Comparison of ENCODE assay signal across 15 cellular contexts in the genomic region with DNA sequence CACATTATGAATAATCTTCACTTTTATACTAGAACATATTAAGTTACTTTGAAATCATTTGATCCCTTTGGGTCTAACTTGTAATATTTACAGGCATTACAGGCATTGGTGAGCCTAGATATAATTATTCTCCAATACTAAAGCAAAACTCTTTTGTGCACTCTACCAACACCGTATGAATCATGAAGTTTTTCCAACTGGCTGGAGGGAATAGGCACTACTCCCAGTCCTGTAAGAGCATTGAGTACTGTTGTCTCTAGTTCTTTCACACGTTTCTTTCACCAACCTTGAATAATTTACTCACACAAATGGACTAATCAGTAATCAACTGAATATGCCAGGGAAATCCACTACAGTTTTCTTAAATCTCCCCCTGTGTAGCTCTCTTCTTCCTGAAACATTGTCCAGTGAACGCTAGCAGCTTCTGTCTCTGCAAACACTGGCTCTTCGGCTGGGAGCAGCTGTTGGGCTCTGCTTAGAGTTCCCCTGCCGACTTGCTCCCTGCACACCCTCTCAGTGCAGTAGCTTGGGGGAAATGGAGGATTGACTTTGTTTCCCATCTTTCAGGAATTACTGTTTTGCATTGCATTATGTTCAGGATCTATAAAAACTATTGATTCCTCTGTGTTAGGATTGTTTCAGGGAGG.
DNase-seq lines count a peak whose midpoint lies in the region; ATAC-seq and TF ChIP-seq lines count a peak whose summit lies in the region.
"Had no signal": no experiment of that assay in that cellular context is flagged by ENCODE, and none has a peak within 500 bp of the region (broad histone marks: within the 10 kb centered on the region; RNA-seq: fewer than 3 reads in every experiment).

No MANE protein-coding gene starts in this region.

- in situ Hi-C loops in GM13977 (cut with MboI; ENCODE audit: low pct_unique_long_range_greater_than_20kb, low sequenced_read_pairs, unreplicated experiment): no loop called here

- H3K27me3 ChIP-seq in endocrine pancreas (ENCODE audit: control insufficient read depth, insufficient read depth, low read length): no peaks in the 10 kb centered on the region
- no peaks in the 10 kb centered on the region for H3K27me3 ChIP-seq in CD8-positive, alpha-beta T cell (ENCODE audit: insufficient read depth, low read length)

- peak overlapping the region; percentile 56 for H3K4me3 ChIP-seq in endocrine pancreas (ENCODE audit: control insufficient read depth, insufficient read depth, low read length)
- no peak overlapping the region for H3K4me3 ChIP-seq in CD8-positive, alpha-beta T cell (ENCODE audit: low read depth, low read length)
- H3K4me3 ChIP-seq: prostate gland had no signal

- POLR2A ChIA-PET in CD8-positive, alpha-beta T cell (lab: Charles Lee): no interaction called here

- no peaks in the 10 kb centered on the region for H3K9me3 Mint-ChIP-seq in CD8-positive, alpha-beta T cell

- H3K9me3 ChIP-seq in endocrine pancreas (ENCODE audit: control insufficient read depth, low read length): no peaks in the 10 kb centered on the region
- H3K9me3 ChIP-seq in CD8-positive, alpha-beta T cell (ENCODE audit: low read length): no peaks in the 10 kb centered on the region
- H3K9me3 ChIP-seq: Caco-2, prostate gland had no signal

- TF ChIP-seq CTCF in CD8-positive, alpha-beta T cell (IDR thresholded peaks at IDR 0.05): no peak
- no peak for TF ChIP-seq CTCF in GM13977 (IDR thresholded peaks at IDR 0.05; ENCODE audit: extremely low read depth, insufficient read depth, missing control alignments)

- no peaks in the 10 kb centered on the region for H3K27me3 Mint-ChIP-seq in CD8-positive, alpha-beta T cell (ENCODE audit: low read depth)
- H3K27me3 Mint-ChIP-seq: activated naive CD8-positive, alpha-beta T cell treated with anti-CD3 and anti-CD28 coated beads for 36 hours had no signal

- H3K9ac ChIP-seq in endocrine pancreas (ENCODE audit: control insufficient read depth, insufficient read depth, low read length): peak overlapping the region; percentile 51

- no peak for ATAC-seq in CD8-positive, alpha-beta T cell
- ATAC-seq in GM21360 (IDR thresholded peaks at IDR 0.05; ENCODE audit: unreplicated experiment): no peak
- ATAC-seq: HCT116 had no signal

- no peaks in the 10 kb centered on the region for H3K36me3 Mint-ChIP-seq in CD8-positive, alpha-beta T cell
- H3K36me3 Mint-ChIP-seq: activated naive CD8-positive, alpha-beta T cell treated with anti-CD3 and anti-CD28 coated beads for 36 hours had no signal

- H3K4me1 ChIP-seq in endocrine pancreas (ENCODE audit: control insufficient read depth, insufficient read depth, low read length): no peaks in the 10 kb centered on the region
- no peaks in the 10 kb centered on the region for H3K4me1 ChIP-seq in CD8-positive, alpha-beta T cell (ENCODE audit: insufficient read depth, low read length)
- H3K4me1 ChIP-seq: Caco-2, prostate gland had no signal

- no peak overlapping the region for H3K27ac ChIP-seq in CD8-positive, alpha-beta T cell (ENCODE audit: low read depth, low read length)
- H3K27ac ChIP-seq: prostate gland had no signal

- no peak overlapping the region for H3K27ac Mint-ChIP-seq in CD8-positive, alpha-beta T cell
- H3K27ac Mint-ChIP-seq: activated naive CD8-positive, alpha-beta T cell treated with anti-CD3 and anti-CD28 coated beads for 36 hours had no signal

- CTCF ChIA-PET in CD8-positive, alpha-beta T cell (lab: Charles Lee): no interaction called here

- no peaks in the 10 kb centered on the region for H3K4me1 Mint-ChIP-seq in CD8-positive, alpha-beta T cell (ENCODE audit: low read depth)
- H3K4me1 Mint-ChIP-seq: activated naive CD8-positive, alpha-beta T cell treated with anti-CD3 and anti-CD28 coated beads for 36 hours had no signal

- H3K36me3 ChIP-seq in endocrine pancreas (ENCODE audit: control insufficient read depth, insufficient read depth, low read length): no peaks in the 10 kb centered on the region
- H3K36me3 ChIP-seq in CD8-positive, alpha-beta T cell (ENCODE audit: insufficient read depth, low read length): no peaks in the 10 kb centered on the region
- H3K36me3 ChIP-seq: prostate gland had no signal

- peak; percentile 17 for DNase-seq in DMS153 treated with DMSO at 0.1 percent for 48 hours (lab: John Stamatoyannopoulos, UW; ENCODE audit: unreplicated experiment)
- peak; percentile 56 for DNase-seq in NCI-H146 (lab: John Stamatoyannopoulos, UW)
- DNase-seq in myocyte (ENCODE audit: low read depth): peak; percentile 62
- no peak for DNase-seq in CD8-positive, alpha-beta T cell
- no peak for DNase-seq in islet precursor cell
- no peak for DNase-seq in GM13977 (ENCODE audit: low spot score)
- DNase-seq: activated naive CD8-positive, alpha-beta T cell treated with anti-CD3 and anti-CD28 coated beads for 36 hours; Caco-2; mesendoderm; NCI-H2081 treated with DMSO at 0.1 percent for 48 hours; RPMI8226 had no signal

- H3K4me3 Mint-ChIP-seq in CD8-positive, alpha-beta T cell: no peak overlapping the region
- H3K4me3 Mint-ChIP-seq: activated naive CD8-positive, alpha-beta T cell treated with anti-CD3 and anti-CD28 coated beads for 36 hours had no signal

- intact Hi-C loops in CD8-positive, alpha-beta T cell (cut with DNase I, micrococcal nuclease): no loop called here

Comparison
In these comparisons a context has a peak if more than half of its experiments do, and no peak if none do; other contexts are left out.
1. DNase-seq: peak in DMS153 treated with DMSO at 0.1 percent for 48 hours (single experiment), NCI-H146 (single experiment) and myocyte (single experiment); none in CD8-positive, alpha-beta T cell (0 of 7), islet precursor cell (single experiment) and GM13977 (single experiment).